Comparison of ENCODE assay signal across 24 cellular contexts in genomic region chr7:102410123-102410522, GRCh38. TPM values are rescaled to one million over a fixed set of nuclear protein-coding genes. Genes with fewer than 3 reads are reported as not detected.
DNase-seq lines count a peak whose midpoint lies in the region; ATAC-seq and TF ChIP-seq lines count a peak whose summit lies in the region.
"Had no signal": no experiment of that assay in that cellular context is flagged by ENCODE, and none has a peak within 500 bp of the region (broad histone marks: within the 10 kb centered on the region; RNA-seq: fewer than 3 reads in every experiment).

No MANE protein-coding gene starts in this region.

- peaks cover 95% of the 10 kb centered on the region for H3K36me3 Mint-ChIP-seq in activated T-cell treated with anti-CD3 and anti-CD28 coated beads, Interleukin-2, amount 50 U/mL, for 24 hours (ENCODE audit: low read depth)
- peaks cover 99% of the 10 kb centered on the region for H3K36me3 Mint-ChIP-seq in activated T-helper 17 cell treated with anti-CD3 and anti-CD28 coated beads, Interleukin-2, amount 50 U/mL, for 72 hours (ENCODE audit: low read depth)
- H3K36me3 Mint-ChIP-seq in stimulated activated effector memory CD8-positive, alpha-beta T cell treated with anti-CD3 and anti-CD28 coated beads, Interleukin-12 subunit alpha, Interleukin-12 subunit beta, amount 100 ng/mL, for 72 hours: peaks cover 100% of the 10 kb centered on the region

- no peaks in the 10 kb centered on the region for H3K9me3 ChIP-seq in mucosa of descending colon
- H3K9me3 ChIP-seq: left lung, prostate gland, uterus had no signal

- H3K27ac Mint-ChIP-seq in activated T-cell treated with anti-CD3 and anti-CD28 coated beads, Interleukin-2, amount 50 U/mL, for 24 hours: peak overlapping the region; percentile 11
- H3K27ac Mint-ChIP-seq in activated T-helper 17 cell treated with anti-CD3 and anti-CD28 coated beads, Interleukin-2, amount 50 U/mL, for 72 hours: peak overlapping the region; percentile 76
- peak overlapping the region; percentile 64 for H3K27ac Mint-ChIP-seq in stimulated activated effector memory CD8-positive, alpha-beta T cell treated with anti-CD3 and anti-CD28 coated beads, Interleukin-12 subunit alpha, Interleukin-12 subunit beta, amount 100 ng/mL, for 72 hours
- H3K27ac Mint-ChIP-seq: dendritic cell treated with granulocyte-macrophage colony-stimulating factor and Interleukin-4, amounts not matched to agents 40 ng/mL and 50 ng/mL, for 4 days; H9; mesothelial cell of epicardium had no signal

- intact Hi-C loops in mucosa of descending colon (cut with DNase I, micrococcal nuclease): no loop called here

- peaks cover 16% of the 10 kb centered on the region for H3K4me1 Mint-ChIP-seq in activated T-cell treated with anti-CD3 and anti-CD28 coated beads, Interleukin-2, amount 50 U/mL, for 24 hours (ENCODE audit: low read depth)
- H3K4me1 Mint-ChIP-seq in activated T-helper 17 cell treated with anti-CD3 and anti-CD28 coated beads, Interleukin-2, amount 50 U/mL, for 72 hours: peaks cover under 1% of the 10 kb centered on the region
- peaks cover 20% of the 10 kb centered on the region for H3K4me1 Mint-ChIP-seq in stimulated activated effector memory CD8-positive, alpha-beta T cell treated with anti-CD3 and anti-CD28 coated beads, Interleukin-12 subunit alpha, Interleukin-12 subunit beta, amount 100 ng/mL, for 72 hours
- H3K4me1 Mint-ChIP-seq: H9, mesothelial cell of epicardium had no signal

- H3K36me3 ChIP-seq in mucosa of descending colon (ENCODE audit: low read depth): no peaks in the 10 kb centered on the region
- H3K36me3 ChIP-seq: uterus had no signal

- H3K4me3 ChIP-seq in mucosa of descending colon: no peak overlapping the region
- H3K4me3 ChIP-seq: cardiac muscle cell, heart left ventricle, left lung, prostate gland, smooth muscle cell, uterus had no signal

- DNase-seq in activated T-cell treated with anti-CD3 and anti-CD28 coated beads, Interleukin-2, amount 50 U/mL, for 24 hours: no peak
- DNase-seq in activated T-cell treated with anti-CD3 and anti-CD28 coated beads, Interleukin-2, amount 50 U/mL, for 48 hours: no peak
- no peak for DNase-seq in stimulated activated effector memory CD8-positive, alpha-beta T cell treated with anti-CD3 and anti-CD28 coated beads, Interleukin-12 subunit alpha, Interleukin-12 subunit beta, amount 100 ng/mL, for 72 hours (ENCODE audit: low spot score in 2 of 2)
- DNase-seq in activated gamma-delta T cell (lab: John Stamatoyannopoulos, UW) (no peak), mucosa of descending colon (no peak)
- DNase-seq: activated CD4-positive, alpha-beta T cell treated with anti-CD3 and anti-CD28 coated beads for 1 hour; H9; heart left ventricle; KBM-7; left lung; NCI-H1694; NCI-H526 treated with DMSO at 0.1 percent for 48 hours; stimulated activated CD4-positive, alpha-beta T cell treated with anti-CD3 and anti-CD28 coated beads, Interleukin-2, amount 100 ng/mL, for 48 hours; substantia nigra; uterus had no signal

- TF ChIP-seq CTCF in mucosa of descending colon (IDR thresholded peaks at IDR 0.05): no peak

- H3K27me3 Mint-ChIP-seq in activated T-cell treated with anti-CD3 and anti-CD28 coated beads, Interleukin-2, amount 50 U/mL, for 24 hours: no peaks in the 10 kb centered on the region
- H3K27me3 Mint-ChIP-seq in activated T-helper 17 cell treated with anti-CD3 and anti-CD28 coated beads, Interleukin-2, amount 50 U/mL, for 72 hours: no peaks in the 10 kb centered on the region
- H3K27me3 Mint-ChIP-seq: dendritic cell treated with granulocyte-macrophage colony-stimulating factor and Interleukin-4, amounts not matched to agents 40 ng/mL and 50 ng/mL, for 4 days had no signal

- no peaks in the 10 kb centered on the region for H3K4me1 ChIP-seq in mucosa of descending colon (ENCODE audit: low read depth)
- H3K4me1 ChIP-seq: uterus had no signal

- H3K4me3 Mint-ChIP-seq in activated T-cell treated with anti-CD3 and anti-CD28 coated beads, Interleukin-2, amount 50 U/mL, for 24 hours: no peak overlapping the region
- no peak overlapping the region for H3K4me3 Mint-ChIP-seq in activated T-helper 17 cell treated with anti-CD3 and anti-CD28 coated beads, Interleukin-2, amount 50 U/mL, for 72 hours
- no peak overlapping the region for H3K4me3 Mint-ChIP-seq in stimulated activated effector memory CD8-positive, alpha-beta T cell treated with anti-CD3 and anti-CD28 coated beads, Interleukin-12 subunit alpha, Interleukin-12 subunit beta, amount 100 ng/mL, for 72 hours
- H3K4me3 Mint-ChIP-seq: CD14-positive monocyte; dendritic cell treated with granulocyte-macrophage colony-stimulating factor and Interleukin-4, amounts not matched to agents 40 ng/mL and 50 ng/mL, for 4 days; H9; mesothelial cell of epicardium had no signal

- no peaks in the 10 kb centered on the region for H3K9me3 Mint-ChIP-seq in activated T-cell treated with anti-CD3 and anti-CD28 coated beads, Interleukin-2, amount 50 U/mL, for 24 hours
- H3K9me3 Mint-ChIP-seq in activated T-helper 17 cell treated with anti-CD3 and anti-CD28 coated beads, Interleukin-2, amount 50 U/mL, for 72 hours: no peaks in the 10 kb centered on the region
- peaks cover 3% of the 10 kb centered on the region for H3K9me3 Mint-ChIP-seq in stimulated activated effector memory CD8-positive, alpha-beta T cell treated with anti-CD3 and anti-CD28 coated beads, Interleukin-12 subunit alpha, Interleukin-12 subunit beta, amount 100 ng/mL, for 72 hours
- H3K9me3 Mint-ChIP-seq: dendritic cell treated with granulocyte-macrophage colony-stimulating factor and Interleukin-4, amounts not matched to agents 40 ng/mL and 50 ng/mL, for 4 days had no signal

- no peak for ATAC-seq in activated T-helper 17 cell treated with anti-CD3 and anti-CD28 coated beads, Interleukin-2, amount 50 U/mL, for 72 hours (replicated peaks)
- ATAC-seq in stimulated activated effector memory CD8-positive, alpha-beta T cell treated with anti-CD3 and anti-CD28 coated beads, Interleukin-12 subunit alpha, Interleukin-12 subunit beta, amount 100 ng/mL, for 72 hours: no peak
- ATAC-seq in mucosa of descending colon: no peak
- ATAC-seq: heart left ventricle, left lung had no signal

RNA-seq across cellular contexts. Expression of gene PRKRIP1, which starts 14.0 kb away (rescaled TPM):
- total RNA-seq in activated T-helper 17 cell treated with anti-CD3 and anti-CD28 coated beads, Interleukin-2, amount 50 U/mL, for 72 hours: 10 to 100 TPM; 41.7 to 76.6 TPM
- total RNA-seq in mucosa of descending colon: 10 to 100 TPM; 15.1 to 24.1 (median 18.6) TPM

RNA-seq across cellular contexts. Expression of gene ORAI2, which starts 23.3 kb away (rescaled TPM):
- 10 to 100 TPM; 30.4 to 54.9 TPM for total RNA-seq in activated T-helper 17 cell treated with anti-CD3 and anti-CD28 coated beads, Interleukin-2, amount 50 U/mL, for 72 hours
- 1 to 10 TPM; 2.8 to 9.8 (median 7.5) TPM for total RNA-seq in mucosa of descending colon

RNA-seq across cellular contexts. Expression of gene SPDYE6, which starts 53.9 kb away (rescaled TPM):
- not detected for total RNA-seq in activated T-helper 17 cell treated with anti-CD3 and anti-CD28 coated beads, Interleukin-2, amount 50 U/mL, for 72 hours
- total RNA-seq in mucosa of descending colon: not detected
- total RNA-seq: A673, cardiac muscle cell, endothelial cell of umbilical vein, H9, heart left ventricle, left lung, mesothelial cell of epicardium, smooth muscle cell, uterus had no signal

RNA-seq across cellular contexts. Expression of gene ALKBH4, which starts 54.5 kb away (rescaled TPM):
- total RNA-seq in activated T-helper 17 cell treated with anti-CD3 and anti-CD28 coated beads, Interleukin-2, amount 50 U/mL, for 72 hours: 1 to 10 TPM; 9.0 to 9.2 TPM
- 10 to 100 TPM in 1 of 3 donors, 1 to 10 TPM in 2; 8.4 to 11.1 (median 10.0) TPM for total RNA-seq in mucosa of descending colon

RNA-seq across cellular contexts. Expression of gene LRWD1, which starts 54.7 kb away (rescaled TPM):
- total RNA-seq in activated T-helper 17 cell treated with anti-CD3 and anti-CD28 coated beads, Interleukin-2, amount 50 U/mL, for 72 hours: 10 to 100 TPM; 14.8 to 20.6 TPM
- 10 to 100 TPM; 12.7 to 17.6 (median 13.3) TPM for total RNA-seq in mucosa of descending colon

Comparison
In these comparisons a context has a peak if more than half of its experiments do, and no peak if none do; other contexts are left out.
1. H3K27ac Mint-ChIP-seq: peak in every context shown above with its lines; median percentile 76 in activated T-helper 17 cell treated with anti-CD3 and anti-CD28 coated beads, Interleukin-2, amount 50 U/mL, for 72 hours; 64 in stimulated activated effector memory CD8-positive, alpha-beta T cell treated with anti-CD3 and anti-CD28 coated beads, Interleukin-12 subunit alpha, Interleukin-12 subunit beta, amount 100 ng/mL, for 72 hours; 11 in activated T-cell treated with anti-CD3 and anti-CD28 coated beads, Interleukin-2, amount 50 U/mL, for 24 hours.